In genomic region chr9:112404367-112404979, GRCh38 we compare ENCODE assay signal across 25 cellular contexts. TPM values are rescaled to one million over a fixed set of nuclear protein-coding genes. Genes with fewer than 3 reads are reported as not detected.
DNase-seq lines count a peak whose midpoint lies in the region; ATAC-seq and TF ChIP-seq lines count a peak whose summit lies in the region.
"Had no signal": no experiment of that assay in that cellular context is flagged by ENCODE, and none has a peak within 500 bp of the region (broad histone marks: within the 10 kb centered on the region; RNA-seq: fewer than 3 reads in every experiment).

No MANE protein-coding gene starts in this region.

- H3K9me3 Mint-ChIP-seq in chondrocyte (ENCODE audit: low read depth): no peaks in the 10 kb centered on the region
- no peaks in the 10 kb centered on the region for H3K9me3 Mint-ChIP-seq in activated naive CD8-positive, alpha-beta T cell treated with anti-CD3 and anti-CD28 coated beads, Interleukin-2, amount 50 U/mL, for 24 hours
- H3K9me3 Mint-ChIP-seq: activated CD4-positive, alpha-beta T cell treated with anti-CD3 and anti-CD28 coated beads, Interleukin-2, amount 10 ng/mL, durations not matched to agents 7 days and 5 days had no signal

- ATAC-seq in HG03460 (IDR thresholded peaks at IDR 0.05; ENCODE audit: unreplicated experiment): no peak
- ATAC-seq in activated naive CD8-positive, alpha-beta T cell treated with anti-CD3 and anti-CD28 coated beads, Interleukin-2, amount 50 U/mL, for 24 hours: no peak
- ATAC-seq: GM23338 had no signal

- H3K9me3 ChIP-seq in left ventricle myocardium inferior (replicated peaks): peaks cover under 1% of the 10 kb centered on the region
- H3K9me3 ChIP-seq: adrenal gland, esophagus squamous epithelium had no signal

- intact Hi-C loops in left ventricle myocardium inferior (cut with micrococcal nuclease): no loop called here

- H3K4me1 Mint-ChIP-seq in chondrocyte (ENCODE audit: low read depth): peaks cover 11% of the 10 kb centered on the region
- H3K4me1 Mint-ChIP-seq in activated naive CD8-positive, alpha-beta T cell treated with anti-CD3 and anti-CD28 coated beads, Interleukin-2, amount 50 U/mL, for 24 hours: no peaks in the 10 kb centered on the region
- H3K4me1 Mint-ChIP-seq: activated CD4-positive, alpha-beta T cell treated with anti-CD3 and anti-CD28 coated beads, Interleukin-2, amount 10 ng/mL, durations not matched to agents 7 days and 5 days; CD4-positive, alpha-beta memory T cell had no signal

- H3K36me3 ChIP-seq in left ventricle myocardium inferior: peaks cover 41% of the 10 kb centered on the region
- H3K36me3 ChIP-seq: neural progenitor cell had no signal

- TF ChIP-seq CTCF in AG04449 (IDR thresholded peaks at IDR 0.05; ENCODE audit: insufficient read depth, low read length, missing control alignments) (no peak), chondrocyte (IDR thresholded peaks at IDR 0.05) (no peak), left ventricle myocardium inferior (IDR thresholded peaks at IDR 0.05; ENCODE audit: borderline replicate concordance) (no peak)

- POLR2A ChIA-PET in AG04449 (lab: Yijun Ruan, JAX): no interaction called here

- no peak overlapping the region for H3K4me3 ChIP-seq in AG04449 (ENCODE audit: low read depth, low read length)
- H3K4me3 ChIP-seq in left ventricle myocardium inferior: no peak overlapping the region
- H3K4me3 ChIP-seq: adrenal gland, esophagus squamous epithelium, GM23338, neural progenitor cell had no signal

- no peaks in the 10 kb centered on the region for H3K27me3 Mint-ChIP-seq in chondrocyte (ENCODE audit: low read depth)
- no peaks in the 10 kb centered on the region for H3K27me3 Mint-ChIP-seq in activated naive CD8-positive, alpha-beta T cell treated with anti-CD3 and anti-CD28 coated beads, Interleukin-2, amount 50 U/mL, for 24 hours
- H3K27me3 Mint-ChIP-seq: activated CD4-positive, alpha-beta T cell treated with anti-CD3 and anti-CD28 coated beads, Interleukin-2, amount 10 ng/mL, durations not matched to agents 7 days and 5 days; CD4-positive, alpha-beta memory T cell had no signal

- H3K27ac Mint-ChIP-seq in chondrocyte (ENCODE audit: unreplicated experiment): peak overlapping the region; percentile 59
- H3K27ac Mint-ChIP-seq in activated naive CD8-positive, alpha-beta T cell treated with anti-CD3 and anti-CD28 coated beads, Interleukin-2, amount 50 U/mL, for 24 hours: no peak overlapping the region
- H3K27ac Mint-ChIP-seq: activated CD4-positive, alpha-beta T cell treated with anti-CD3 and anti-CD28 coated beads, Interleukin-2, amount 10 ng/mL, durations not matched to agents 7 days and 5 days; CD4-positive, alpha-beta memory T cell; GM23338; neural progenitor cell had no signal

- CTCF ChIA-PET in AG04449 (lab: Yijun Ruan, JAX): no interaction called here

- peaks cover 11% of the 10 kb centered on the region for H3K4me1 ChIP-seq in left ventricle myocardium inferior
- H3K4me1 ChIP-seq: neural progenitor cell had no signal

- H3K4me3 Mint-ChIP-seq in chondrocyte (ENCODE audit: unreplicated experiment): no peak overlapping the region
- H3K4me3 Mint-ChIP-seq in activated naive CD8-positive, alpha-beta T cell treated with anti-CD3 and anti-CD28 coated beads, Interleukin-2, amount 50 U/mL, for 24 hours: no peak overlapping the region
- H3K4me3 Mint-ChIP-seq: activated CD4-positive, alpha-beta T cell treated with anti-CD3 and anti-CD28 coated beads, Interleukin-2, amount 10 ng/mL, durations not matched to agents 7 days and 5 days; CD4-positive, alpha-beta memory T cell; GM23338; neural progenitor cell had no signal

- DNase-seq in AG04449 (ENCODE audit: low read depth, low spot score) (peak; percentile 41), HCEC 1CT (peak; percentile 13), chondrocyte (ENCODE audit: low spot score) (no peak), myocyte (ENCODE audit: low read depth) (peak; percentile 9), left ventricle myocardium inferior (no peak), epidermal melanocyte (ENCODE audit: insufficient read length, low spot score) (no peak)
- no peak for DNase-seq in activated naive CD8-positive, alpha-beta T cell treated with anti-CD3 and anti-CD28 coated beads, Interleukin-2, amount 50 U/mL, for 24 hours
- DNase-seq: activated CD4-positive, alpha-beta T cell treated with anti-CD3 and anti-CD28 coated beads, Interleukin-2, amount 10 ng/mL, durations not matched to agents 7 days and 5 days; activated CD8-positive, alpha-beta memory T cell treated with anti-CD3 and anti-CD28 coated beads, Interleukin-2, amount 50 U/mL, for 4 hours; activated effector memory CD4-positive, alpha-beta T cell treated with anti-CD3 and anti-CD28 coated beads, Interleukin-2, amount 50 U/mL, for 16 hours; adrenal gland; CD4-positive, alpha-beta memory T cell; central memory CD4-positive, alpha-beta T cell; DND-41; effector CD8-positive, alpha-beta T cell; esophagus squamous epithelium; midbrain; NCI-H1048; NCI-H2029 treated with DMSO at 0.1 percent for 48 hours; NCI-H446 treated with DMSO at 0.1 percent for 48 hours; Right ventricle myocardium superior; stimulated activated CD8-positive, alpha-beta memory T cell treated with anti-CD3 and anti-CD28 coated beads, Interleukin-4, amount 100 ng/mL, for 48 hours had no signal

- H3K27ac ChIP-seq in left ventricle myocardium inferior (replicated peaks): no peak overlapping the region
- H3K27ac ChIP-seq: adrenal gland, neural progenitor cell had no signal

- peaks cover 16% of the 10 kb centered on the region for H3K36me3 Mint-ChIP-seq in chondrocyte (ENCODE audit: low read depth)
- H3K36me3 Mint-ChIP-seq in activated naive CD8-positive, alpha-beta T cell treated with anti-CD3 and anti-CD28 coated beads, Interleukin-2, amount 50 U/mL, for 24 hours (ENCODE audit: low read depth): peaks cover 6% of the 10 kb centered on the region

- H3K27me3 ChIP-seq in left ventricle myocardium inferior (ENCODE audit: low read depth): no peaks in the 10 kb centered on the region
- H3K27me3 ChIP-seq: adrenal gland, esophagus squamous epithelium, neural progenitor cell had no signal

RNA-seq across cellular contexts. Expression of gene HSDL2, which starts 24.6 kb away (rescaled TPM):
- 20.6 to 23.6 TPM (median 21.1 TPM) in 3 replicates for total RNA-seq in chondrocyte
- 41.3 and 58.5 TPM in 2 replicates for total RNA-seq in myocyte
- polyA plus RNA-seq in myocyte (2012): 12.9 TPM
- total RNA-seq in left ventricle myocardium inferior: 234 TPM

Comparison
In these comparisons a context has a peak if more than half of its experiments do, and no peak if none do; other contexts are left out.
1. DNase-seq: peak in AG04449 (single experiment), HCEC 1CT (single experiment) and myocyte (single experiment); none in chondrocyte (single experiment), left ventricle myocardium inferior (single experiment), activated naive CD8-positive, alpha-beta T cell treated with anti-CD3 and anti-CD28 coated beads, Interleukin-2, amount 50 U/mL, for 24 hours (single experiment) and epidermal melanocyte (single experiment).